In the genomic region with DNA sequence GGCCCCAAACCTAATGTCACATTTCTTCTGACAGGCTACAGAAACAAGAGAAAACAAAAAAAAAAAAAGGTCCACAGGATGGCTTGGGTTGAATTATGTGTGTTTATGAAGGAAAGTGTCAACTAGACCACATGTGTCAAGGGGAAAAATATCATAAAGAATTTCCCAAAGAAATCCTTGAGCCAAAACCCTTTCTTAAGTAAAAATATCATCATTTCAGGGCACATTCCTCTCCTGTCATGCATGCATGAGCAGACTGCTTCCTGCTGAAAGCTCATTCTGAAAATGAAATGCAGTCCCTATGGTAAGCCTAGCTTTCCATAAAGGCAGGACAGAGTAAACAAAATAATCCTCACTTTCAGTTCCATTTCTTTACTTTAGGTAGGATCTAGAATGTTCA, we compare ENCODE assay signal across 17 cellular contexts.
DNase-seq lines count a peak whose midpoint lies in the region; ATAC-seq and TF ChIP-seq lines count a peak whose summit lies in the region.
"Had no signal": no experiment of that assay in that cellular context is flagged by ENCODE, and none has a peak within 500 bp of the region (broad histone marks: within the 10 kb centered on the region; RNA-seq: fewer than 3 reads in every experiment).

No MANE protein-coding gene starts in this region.

- no peak overlapping the region for H2AFZ ChIP-seq in neural progenitor cell (replicated peaks)

- no peaks in the 10 kb centered on the region for H3K9me3 ChIP-seq in RWPE2 (ENCODE audit: severe bottlenecking)
- no peaks in the 10 kb centered on the region for H3K9me3 ChIP-seq in neural progenitor cell (ENCODE audit: low read depth)
- H3K9me3 ChIP-seq: ovary, stomach had no signal

- ATAC-seq in RWPE2 (ENCODE audit: low read depth), result no peak
- ATAC-seq in HG03521 (IDR thresholded peaks at IDR 0.05; ENCODE audit: unreplicated experiment), result no peak
- ATAC-seq: T-helper 17 cell had no signal

- peak overlapping the region; percentile 89 for H3K27ac Mint-ChIP-seq in neural progenitor cell
- H3K27ac Mint-ChIP-seq: activated naive CD8-positive, alpha-beta T cell; T-helper 17 cell had no signal

- no peak overlapping the region for H3K4me3 ChIP-seq in RWPE2 (ENCODE audit: severe bottlenecking)
- H3K4me3 ChIP-seq in fibroblast of the aortic adventitia (ENCODE audit: low read depth, low read length), result no peak overlapping the region
- H3K4me3 ChIP-seq in neural progenitor cell, result no peak overlapping the region
- H3K4me3 ChIP-seq: ovary, stomach had no signal

- TF ChIP-seq CTCF in RWPE2 (IDR thresholded peaks at IDR 0.05; ENCODE audit: poor library complexity, severe bottlenecking) (no peak), fibroblast of the aortic adventitia (IDR thresholded peaks at IDR 0.05; ENCODE audit: insufficient read depth, low read length) (no peak), neural progenitor cell (IDR thresholded peaks at IDR 0.05) (no peak)

- H3K9ac ChIP-seq in neural progenitor cell, result no peak overlapping the region

- no peaks in the 10 kb centered on the region for H3K36me3 ChIP-seq in RWPE2 (ENCODE audit: low read depth)
- H3K36me3 ChIP-seq in neural progenitor cell, result no peaks in the 10 kb centered on the region
- H3K36me3 ChIP-seq: ovary, stomach had no signal

- H3K4me1 Mint-ChIP-seq in neural progenitor cell, result peaks cover 33% of the 10 kb centered on the region

- H3K4me1 ChIP-seq in RWPE2 (ENCODE audit: insufficient read depth, poor library complexity, severe bottlenecking), result peaks cover 61% of the 10 kb centered on the region
- H3K4me1 ChIP-seq in neural progenitor cell, result peaks cover 12% of the 10 kb centered on the region

- DNase-seq in Caki2 (ENCODE audit: low read depth), result peak; percentile 12
- DNase-seq in RWPE2 (ENCODE audit: low spot score), result no peak
- peak; percentile 72 for DNase-seq in fibroblast of the aortic adventitia (ENCODE audit: low read depth)
- peak; percentile 15 for DNase-seq in neural progenitor cell (ENCODE audit: low spot score)
- no peak for DNase-seq in caudate nucleus (lab: John Stamatoyannopoulos, UW)
- DNase-seq in NCI-H2107 (lab: John Stamatoyannopoulos, UW), result no peak
- no peak for DNase-seq in substantia nigra (lab: John Stamatoyannopoulos, UW)
- DNase-seq: activated CD4-positive, alpha-beta T cell treated with anti-CD3 and anti-CD28 coated beads for 1 hour; DND-41; erythroblast; mesendoderm; ovary; stimulated activated CD4-positive, alpha-beta T cell treated with anti-CD3 and anti-CD28 coated beads, Interleukin-12 subunit alpha, Interleukin-12 subunit beta, amount 100 ng/mL, for 4 hours; stomach; T-helper 17 cell had no signal

- peaks cover 7% of the 10 kb centered on the region for H3K9me3 Mint-ChIP-seq in neural progenitor cell

- H4K20me1 ChIP-seq in neural progenitor cell (ENCODE audit: low read depth), result no peaks in the 10 kb centered on the region

- H3K27me3 ChIP-seq in RWPE2 (ENCODE audit: insufficient read depth, poor library complexity, severe bottlenecking) (no peaks in the 10 kb centered on the region), neural progenitor cell (no peaks in the 10 kb centered on the region)
- H3K27me3 ChIP-seq: ovary, stomach had no signal

- no peaks in the 10 kb centered on the region for H3K27me3 Mint-ChIP-seq in neural progenitor cell (ENCODE audit: insufficient read depth, low read depth)

- in situ Hi-C loops in Caki2 (cut with HindIII; ENCODE audit: low pct_unique_long_range_greater_than_20kb, low sequenced_read_pairs), result no loop called here

- peaks cover 5% of the 10 kb centered on the region for H3F3A ChIP-seq in neural progenitor cell (ENCODE audit: low read depth)

- no peaks in the 10 kb centered on the region for H3K36me3 Mint-ChIP-seq in neural progenitor cell
- H3K36me3 Mint-ChIP-seq: activated naive CD8-positive, alpha-beta T cell had no signal

- no peak overlapping the region for H3K4me2 ChIP-seq in neural progenitor cell

- H3K27ac ChIP-seq in RWPE2 (ENCODE audit: poor library complexity, severe bottlenecking), result peak overlapping the region; percentile 97
- no peak overlapping the region for H3K27ac ChIP-seq in neural progenitor cell
- H3K27ac ChIP-seq in caudate nucleus (ENCODE audit: low read depth, low read length), result no peak overlapping the region
- no peak overlapping the region for H3K27ac ChIP-seq in substantia nigra (ENCODE audit: low read depth, low read length, poor library complexity, severe bottlenecking)
- H3K27ac ChIP-seq: ovary had no signal

- no peak overlapping the region for H3K4me3 Mint-ChIP-seq in neural progenitor cell
- H3K4me3 Mint-ChIP-seq: activated naive CD8-positive, alpha-beta T cell; T-helper 17 cell had no signal

- H3K79me2 ChIP-seq in neural progenitor cell (ENCODE audit: low read depth), result no peaks in the 10 kb centered on the region

Comparison
In these comparisons a context has a peak if more than half of its experiments do, and no peak if none do; other contexts are left out.
1. DNase-seq: peak in Caki2 (single experiment), fibroblast of the aortic adventitia (single experiment) and neural progenitor cell (single experiment); none in RWPE2 (single experiment), caudate nucleus (0 of 61), NCI-H2107 (single experiment) and substantia nigra (0 of 49).